ENCODE assay signal across 1 cellular context in the genomic region with DNA sequence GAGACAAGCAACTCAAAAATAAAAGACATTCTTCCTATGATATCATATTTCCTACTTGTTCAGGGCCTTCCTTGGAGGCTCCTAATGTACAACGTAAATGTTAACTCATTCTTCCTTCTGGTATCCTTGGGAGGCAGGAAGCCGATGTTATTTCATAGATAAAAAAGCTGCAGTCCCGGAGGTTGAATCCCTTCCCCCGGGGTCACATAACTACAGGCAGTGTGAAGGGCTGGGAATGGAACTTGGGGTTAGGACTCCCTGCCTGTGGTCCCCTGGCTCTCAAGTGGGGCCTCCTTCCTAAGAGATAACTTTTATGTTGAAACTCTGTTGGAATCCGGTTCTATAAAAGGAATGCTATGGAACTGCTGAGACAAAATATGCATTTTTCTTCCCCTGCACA.
TF ChIP-seq lines count a peak whose summit lies in the region.

No MANE protein-coding gene starts in this region.

TF ChIP-seq in IMR-90, 13 proteins besides CTCF, POLR2A, EP300 and RAD21:
- TF ChIP-seq CHD1 (IDR thresholded peaks at IDR 0.05; ENCODE audit: low read depth, low read length), result no peak
- TF ChIP-seq FOS (IDR thresholded peaks at IDR 0.05; ENCODE audit: low read depth, low read length), result no peak
- no peak for TF ChIP-seq MAZ (IDR thresholded peaks at IDR 0.05; ENCODE audit: borderline replicate concordance, low read depth, low read length)
- no peak for TF ChIP-seq SMC3 (IDR thresholded peaks at IDR 0.05; ENCODE audit: low read depth, low read length)
- TF ChIP-seq RFX5 (IDR thresholded peaks at IDR 0.05; ENCODE audit: low read depth, low read length), result no peak
- TF ChIP-seq USF2 (IDR thresholded peaks at IDR 0.05; ENCODE audit: low read depth, low read length), result no peak
- no peak for TF ChIP-seq CEBPB (IDR thresholded peaks at IDR 0.05; ENCODE audit: low read depth, low read length)
- no peak for TF ChIP-seq NFE2L2 (IDR thresholded peaks at IDR 0.05; ENCODE audit: low read depth, low read length)
